In the genomic region with DNA sequence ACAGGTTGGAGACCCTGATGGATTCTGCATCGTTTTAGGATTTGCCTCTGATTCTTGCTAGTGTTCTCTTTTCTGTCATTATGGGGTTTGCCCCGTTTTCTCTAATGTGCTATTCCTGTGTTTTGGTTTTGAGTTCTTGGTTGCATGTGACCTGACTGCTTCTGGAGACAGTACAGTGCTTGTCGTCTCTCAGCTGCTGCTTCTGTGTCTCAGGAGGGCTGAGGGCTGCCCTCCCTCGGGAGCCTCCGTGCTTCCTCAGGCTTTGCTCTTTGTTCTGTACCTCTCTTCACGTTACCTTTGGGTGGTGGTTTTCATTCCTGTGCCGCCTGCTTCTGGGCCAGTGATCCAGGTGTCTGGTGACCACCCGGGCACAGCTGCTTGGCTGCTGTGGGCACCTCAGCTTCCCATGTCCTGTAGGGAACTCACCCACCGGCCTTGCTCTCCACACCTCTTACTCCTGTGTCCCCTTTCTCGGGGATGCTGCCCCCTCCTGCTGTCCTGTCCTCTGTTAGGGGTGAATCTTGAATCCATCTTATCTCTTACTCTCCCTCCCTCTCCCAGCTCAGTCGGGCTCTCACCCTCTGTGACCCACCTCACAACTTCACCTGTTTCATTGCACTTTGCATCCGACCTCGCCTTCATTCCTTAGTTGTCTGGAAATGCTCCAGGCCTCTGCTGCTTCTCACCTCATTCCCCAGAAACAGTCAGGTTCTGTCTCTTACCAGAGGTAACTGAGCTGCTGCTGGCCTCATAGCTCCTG, we compare ENCODE assay signal across 16 cellular contexts. TPM values are rescaled to one million over a fixed set of nuclear protein-coding genes. Genes with fewer than 3 reads are reported as not detected.
A peak's percentile ranks its signal among the peaks of the same experiment; 100 is the strongest.
DNase-seq lines count a peak whose midpoint lies in the region; ATAC-seq and TF ChIP-seq lines count a peak whose summit lies in the region.
"Had no signal": no experiment of that assay in that cellular context is flagged by ENCODE, and none has a peak within 500 bp of the region (broad histone marks: within the 10 kb centered on the region; RNA-seq: fewer than 3 reads in every experiment).

No MANE protein-coding gene starts in this region.

- H4K20me1 ChIP-seq in PC-9 (ENCODE audit: insufficient read depth) (peaks cover 48% of the 10 kb centered on the region), smooth muscle cell (ENCODE audit: low read depth) (peaks cover 99% of the 10 kb centered on the region)

- H3K27ac Mint-ChIP-seq in activated CD4-positive, alpha-beta T cell treated with anti-CD3 and anti-CD28 coated beads for 36 hours, result peak overlapping the region; percentile 61

- peaks cover 24% of the 10 kb centered on the region for H3K79me2 ChIP-seq in PC-9 (ENCODE audit: low read depth)
- peaks cover 48% of the 10 kb centered on the region for H3K79me2 ChIP-seq in smooth muscle cell (ENCODE audit: low read depth)

- POLR2A ChIA-PET in activated CD4-positive, alpha-beta T cell treated with anti-CD3 and anti-CD28 coated beads for 36 hours (lab: Charles Lee), result no interaction called here
- POLR2A ChIA-PET in PC-9 (lab: Charles Lee; ENCODE audit: unreplicated experiment), result interaction anchor here (0.6 kb wide), 2 partner anchors 68 to 136 kb away, joined by 3 read pairs; a partner anchor contains a TSS

- H3K4me1 ChIP-seq in PC-9 (replicated peaks; ENCODE audit: insufficient read depth) (no peaks in the 10 kb centered on the region), smooth muscle cell (ENCODE audit: low read depth) (peaks cover 2% of the 10 kb centered on the region), psoas muscle (peaks cover under 1% of the 10 kb centered on the region)
- H3K4me1 ChIP-seq: Peyer's patch had no signal

- peak overlapping the region; percentile 16; the same call in 1 of the 2 replicates for H3K27ac ChIP-seq in PC-9
- H3K27ac ChIP-seq in dorsolateral prefrontal cortex, result peak overlapping the region in 43 of 59 donors; percentile 2 to 69 (median 38)
- peak overlapping the region; percentile 55 for H3K27ac ChIP-seq in smooth muscle cell (ENCODE audit: low read depth)
- H3K27ac ChIP-seq in psoas muscle, result no peak overlapping the region
- H3K27ac ChIP-seq: A549, Peyer's patch had no signal

- CTCF ChIA-PET in activated CD4-positive, alpha-beta T cell treated with anti-CD3 and anti-CD28 coated beads for 36 hours (lab: Charles Lee), result interaction anchor here (0.7 to 1.1 kb wide), 2 partner anchors 11 to 12 kb away, joined by 3 to 4 read pairs; no protein-coding TSS in a partner anchor
- CTCF ChIA-PET in PC-9 (lab: Charles Lee), result interaction anchor here (0.6 kb wide), 1 partner anchor 15 kb away, joined by 3 read pairs; no protein-coding TSS in a partner anchor

- no peaks in the 10 kb centered on the region for H3K9me2 ChIP-seq in PC-9 (ENCODE audit: insufficient read depth)

- peaks cover 38% of the 10 kb centered on the region for H3F3A ChIP-seq in PC-9 (ENCODE audit: insufficient read depth, low read depth)
- peaks cover 15% of the 10 kb centered on the region for H3F3A ChIP-seq in smooth muscle cell (ENCODE audit: low read depth)

- H3K4me3 ChIP-seq in PC-9, result no peak overlapping the region
- peak overlapping the region in 1 of 59 donors; percentile 10 for H3K4me3 ChIP-seq in dorsolateral prefrontal cortex
- H3K4me3 ChIP-seq in smooth muscle cell, result no peak overlapping the region
- H3K4me3 ChIP-seq in psoas muscle, result no peak overlapping the region
- H3K4me3 ChIP-seq: A549, heart left ventricle, Peyer's patch had no signal

- WGBS in smooth muscle cell (ENCODE audit: low lambda C conversion rate), result 84% methylated on average over 13 of the region's 13 CpGs
- WGBS in psoas muscle, 3 donors, result 75 to 82% (median 80%) methylated on average over 13 of the region's 13 CpGs

- H3K4me3 Mint-ChIP-seq in activated CD4-positive, alpha-beta T cell treated with anti-CD3 and anti-CD28 coated beads for 36 hours, result no peak overlapping the region

- intact Hi-C loops in activated CD4-positive, alpha-beta T cell treated with anti-CD3 and anti-CD28 coated beads for 36 hours (cut with DNase I, micrococcal nuclease), result no loop called here
- intact Hi-C loops in PC-9 (cut with micrococcal nuclease; ENCODE audit: unreplicated experiment), result no loop called here
- intact Hi-C loops in dorsolateral prefrontal cortex (cut with DNase I), result loop anchor here in 1 of 2 donors (10.0 kb wide), 1 partner anchor 92 kb away; a partner anchor contains a TSS
- intact Hi-C loops in psoas muscle (cut with DNase I), result no loop called here

- no peaks in the 10 kb centered on the region for H3K9me3 Mint-ChIP-seq in activated CD4-positive, alpha-beta T cell treated with anti-CD3 and anti-CD28 coated beads for 36 hours (ENCODE audit: low read depth)

- no peaks in the 10 kb centered on the region for H3K9me3 ChIP-seq in PC-9 (ENCODE audit: insufficient read depth, low read depth)
- no peaks in the 10 kb centered on the region for H3K9me3 ChIP-seq in smooth muscle cell (replicated peaks; ENCODE audit: low read depth)
- H3K9me3 ChIP-seq in psoas muscle, result no peaks in the 10 kb centered on the region
- H3K9me3 ChIP-seq: A549, heart left ventricle, neutrophil, Peyer's patch had no signal

- ATAC-seq in activated CD4-positive, alpha-beta T cell treated with anti-CD3 and anti-CD28 coated beads for 36 hours, result no peak
- ATAC-seq in GM19452 (IDR thresholded peaks at IDR 0.05; ENCODE audit: unreplicated experiment) (no peak), psoas muscle (no peak), GM18858 (IDR thresholded peaks at IDR 0.05; ENCODE audit: unreplicated experiment) (no peak)
- ATAC-seq: A549, heart left ventricle had no signal

- no peaks in the 10 kb centered on the region for H3K27me3 Mint-ChIP-seq in activated CD4-positive, alpha-beta T cell treated with anti-CD3 and anti-CD28 coated beads for 36 hours

- no TSS peak for BruUV-seq in PC-9 (replicated peaks; lab: Mats Ljungman, UMichigan)

- H3K9ac ChIP-seq in smooth muscle cell (ENCODE audit: low read depth), result peak overlapping the region; percentile 7

- peaks cover 13% of the 10 kb centered on the region for H3K36me3 ChIP-seq in PC-9 (ENCODE audit: low read depth)
- peaks cover 5% of the 10 kb centered on the region for H3K36me3 ChIP-seq in smooth muscle cell (ENCODE audit: low read depth)
- H3K36me3 ChIP-seq in psoas muscle (ENCODE audit: insufficient read depth in 1 of 2, low read depth in 1 of 2), result peaks cover 0 to 79% of the 10 kb centered on the region in 2 donors

- H3K4me2 ChIP-seq in PC-9, result no peak overlapping the region
- peak overlapping the region; percentile 52 for H3K4me2 ChIP-seq in smooth muscle cell
- H3K4me2 ChIP-seq: A549 had no signal

- peaks cover 55% of the 10 kb centered on the region for H3K4me1 Mint-ChIP-seq in activated CD4-positive, alpha-beta T cell treated with anti-CD3 and anti-CD28 coated beads for 36 hours

- no peak for DNase-seq in activated CD4-positive, alpha-beta T cell treated with anti-CD3 and anti-CD28 coated beads for 36 hours
- no peak for DNase-seq in activated CD4-positive, alpha-beta T cell treated with anti-CD3 and anti-CD28 coated beads for 4 hours
- DNase-seq in PC-9 (no peak), dorsolateral prefrontal cortex (no peak), smooth muscle cell (lab: John Stamatoyannopoulos, UW; ENCODE audit: unreplicated experiment) (no peak), psoas muscle (no peak)
- DNase-seq: GOT3; heart left ventricle; NCI-H1092 treated with DMSO at 0.1 percent for 48 hours; NCI-H510A; Peyer's patch; stimulated activated CD4-positive, alpha-beta T cell treated with anti-CD3 and anti-CD28 coated beads, Interleukin-12 subunit alpha, Interleukin-12 subunit beta, amount 100 ng/mL, for 4 hours had no signal

- no peak overlapping the region for H2AFZ ChIP-seq in PC-9
- H2AFZ ChIP-seq in smooth muscle cell (ENCODE audit: low read depth), result no peak overlapping the region

- TF ChIP-seq CTCF in PC-9 (conservative IDR thresholded peaks at IDR 0.05) (no peak), dorsolateral prefrontal cortex (IDR thresholded peaks at IDR 0.05 in 54 of 56, conservative IDR thresholded peaks at IDR 0.05 in 2 of 56; ENCODE audit: low read depth in 1 of 56, partially characterized antibody in 56 of 56) (no peak), smooth muscle cell (IDR thresholded peaks at IDR 0.05; ENCODE audit: borderline replicate concordance, insufficient read depth, poor library complexity, severe bottlenecking) (no peak), psoas muscle (IDR thresholded peaks at IDR 0.05) (no peak)

- peaks cover 56% of the 10 kb centered on the region for H3K36me3 Mint-ChIP-seq in activated CD4-positive, alpha-beta T cell treated with anti-CD3 and anti-CD28 coated beads for 36 hours (ENCODE audit: low read depth)

- no peaks in the 10 kb centered on the region for H3K27me3 ChIP-seq in PC-9 (ENCODE audit: insufficient read depth, low read depth)
- H3K27me3 ChIP-seq in dorsolateral prefrontal cortex, result no peaks in the 10 kb centered on the region
- H3K27me3 ChIP-seq in smooth muscle cell (ENCODE audit: low read depth), result no peaks in the 10 kb centered on the region
- no peaks in the 10 kb centered on the region for H3K27me3 ChIP-seq in psoas muscle (ENCODE audit: insufficient read depth in 3 of 3, low read length in 2 of 3)
- H3K27me3 ChIP-seq: heart left ventricle, neutrophil, Peyer's patch had no signal

RNA-seq across cellular contexts. Expression of a gene that starts 33.2 kb away (rescaled TPM):
- total RNA-seq in activated CD4-positive, alpha-beta T cell treated with anti-CD3 and anti-CD28 coated beads for 36 hours, result 10 to 100 TPM; 37.2 to 50.2 TPM
- total RNA-seq in PC-9 (2021) (51.6 and 54.5 TPM in 2 replicates), dorsolateral prefrontal cortex (10 to 100 TPM; 41.7 to 82.4 (median 57.8) TPM), smooth muscle cell (40.8 and 43.1 TPM in 2 replicates), psoas muscle (10 to 100 TPM; 12.6 to 20.5 (median 17.3) TPM)
- polyA plus RNA-seq in smooth muscle cell (24.7 and 42.5 TPM in 2 replicates), psoas muscle (10 to 100 TPM in 2 of 3 donors, 1 to 10 TPM in 1; 9.7 to 32.9 (median 18.6) TPM)
